In genomic region chr9:75626860-75627259, GRCh38 we compare ENCODE assay signal across 24 cellular contexts.
DNase-seq lines count a peak whose midpoint lies in the region; ATAC-seq, FAIRE-seq and TF ChIP-seq lines count a peak whose summit lies in the region.
"Had no signal": no experiment of that assay in that cellular context is flagged by ENCODE, and none has a peak within 500 bp of the region (broad histone marks: within the 10 kb centered on the region; RNA-seq: fewer than 3 reads in every experiment).

No MANE protein-coding gene starts in this region.

- H3K4me3 ChIP-seq in gastroesophageal sphincter (no peak overlapping the region), testis (no peak overlapping the region)
- H3K4me3 ChIP-seq: A549, BLaER1, SJSA1 had no signal

- TF ChIP-seq CTCF in CD14-positive monocyte (IDR thresholded peaks at IDR 0.05) (no peak), gastroesophageal sphincter (IDR thresholded peaks at IDR 0.05) (no peak), testis (IDR thresholded peaks at IDR 0.05) (no peak)

- H3K4me1 Mint-ChIP-seq in CD14-positive monocyte: peaks cover 37% of the 10 kb centered on the region

- no peaks in the 10 kb centered on the region for H3K36me3 ChIP-seq in gastroesophageal sphincter
- no peaks in the 10 kb centered on the region for H3K36me3 ChIP-seq in testis (ENCODE audit: low read depth, missing control alignments)
- H3K36me3 ChIP-seq: BLaER1, SJSA1 had no signal

- no peak for TF ChIP-seq EP300 in gastroesophageal sphincter (IDR thresholded peaks at IDR 0.05)

- H3K4me3 Mint-ChIP-seq in CD14-positive monocyte: peak overlapping the region in 1 of 2 donors; percentile 46
- H3K4me3 Mint-ChIP-seq: T-helper 1 cell treated with Interleukin-12 subunit alpha and Interleukin-12 subunit beta and Interleukin-4 antibody, amounts not matched to agents 30 μg/mL and 1 μg/mL, for 36 hours had no signal

- ATAC-seq in gastroesophageal sphincter: peak; percentile 77
- ATAC-seq: A549, Panc1 had no signal

- peaks cover 3 to 29% (median 10%) of the 10 kb centered on the region in 7 donors for H3K9me3 Mint-ChIP-seq in CD14-positive monocyte
- H3K9me3 Mint-ChIP-seq: T-helper 1 cell treated with Interleukin-12 subunit alpha and Interleukin-12 subunit beta and Interleukin-4 antibody, amounts not matched to agents 30 μg/mL and 1 μg/mL, for 36 hours had no signal

- FAIRE-seq in GM19239 (lab: Jason Lieb, UNC): no peak
- FAIRE-seq: A549, D721Med, GM12892 had no signal

- H3K27me3 ChIP-seq in gastroesophageal sphincter (no peaks in the 10 kb centered on the region), testis (no peaks in the 10 kb centered on the region)
- H3K27me3 ChIP-seq: BLaER1, SJSA1 had no signal

- 40 to 57% methylated on average over 1 of the region's 1 CpG for WGBS in gastroesophageal sphincter (ENCODE audit: low coverage in 1 of 2), 2 donors
- 74 to 79% methylated on average over 1 of the region's 1 CpG for WGBS in testis, 2 donors

- H3K4me1 ChIP-seq in gastroesophageal sphincter (no peaks in the 10 kb centered on the region), testis (no peaks in the 10 kb centered on the region)
- H3K4me1 ChIP-seq: A549, BLaER1, SJSA1 had no signal

- H3K36me3 Mint-ChIP-seq in CD14-positive monocyte: no peaks in the 10 kb centered on the region

- no peak for DNase-seq in CD14-positive monocyte (ENCODE audit: low spot score)
- peak; percentile 4 for DNase-seq in LHCN-M2 (ENCODE audit: low read depth)
- peak; percentile 17 for DNase-seq in OCI-M1 (lab: John Stamatoyannopoulos, UW)
- no peak for DNase-seq in NCI-H345 treated with DMSO at 0.1 percent for 48 hours (lab: John Stamatoyannopoulos, UW; ENCODE audit: unreplicated experiment)
- DNase-seq in NCI-H510A (lab: John Stamatoyannopoulos, UW): no peak
- DNase-seq in GM19239 (ENCODE audit: insufficient read length, low spot score): no peak
- no peak for DNase-seq in testis
- DNase-seq: HCEC 1CT; Kasumi-1; NCI-H1048; NCI-H1436; NCI-H2029; NCI-H2171 treated with DMSO at 0.1 percent for 48 hours; NCI-H446 treated with DMSO at 0.1 percent for 48 hours; NCI-H748 treated with DMSO at 0.1 percent for 48 hours; NK-92 treated with Interleukin-12 subunit alpha and Interleukin-12 subunit beta, amount 100 ng/mL, for 24 hours had no signal

- intact Hi-C loops in CD14-positive monocyte (cut with micrococcal nuclease): no loop called here
- intact Hi-C loops in testis (cut with DNase I; ENCODE audit: low total_unique reads): no loop called here

- H3K27me3 Mint-ChIP-seq in CD14-positive monocyte (ENCODE audit: low read depth in 3 of 3): peaks cover 0 to 3% (median 0%) of the 10 kb centered on the region in 3 donors

- peak overlapping the region in 5 of 7 donors; percentile 74 to 89 (median 86) for H3K27ac Mint-ChIP-seq in CD14-positive monocyte
- H3K27ac Mint-ChIP-seq: T-helper 1 cell treated with Interleukin-12 subunit alpha and Interleukin-12 subunit beta and Interleukin-4 antibody, amounts not matched to agents 30 μg/mL and 1 μg/mL, for 36 hours had no signal

- H3K27ac ChIP-seq in gastroesophageal sphincter (no peak overlapping the region), testis (no peak overlapping the region)
- H3K27ac ChIP-seq: A549, BLaER1, SJSA1 had no signal

- TF ChIP-seq POLR2A in gastroesophageal sphincter (IDR thresholded peaks at IDR 0.05) (no peak), testis (IDR thresholded peaks at IDR 0.05) (no peak)

- no peaks in the 10 kb centered on the region for H3K9me3 ChIP-seq in gastroesophageal sphincter
- H3K9me3 ChIP-seq in testis: no peaks in the 10 kb centered on the region
- H3K9me3 ChIP-seq: A549, BLaER1, SJSA1 had no signal

Comparison
In these comparisons a context has a peak if more than half of its experiments do, and no peak if none do; other contexts are left out.
1. DNase-seq: peak in LHCN-M2 (single experiment) and OCI-M1 (single experiment); none in CD14-positive monocyte (single experiment), NCI-H345 treated with DMSO at 0.1 percent for 48 hours (single experiment), NCI-H510A (single experiment), GM19239 (single experiment) and testis (single experiment).